25 cellular contexts compared by ENCODE assay signal in the genomic region with DNA sequence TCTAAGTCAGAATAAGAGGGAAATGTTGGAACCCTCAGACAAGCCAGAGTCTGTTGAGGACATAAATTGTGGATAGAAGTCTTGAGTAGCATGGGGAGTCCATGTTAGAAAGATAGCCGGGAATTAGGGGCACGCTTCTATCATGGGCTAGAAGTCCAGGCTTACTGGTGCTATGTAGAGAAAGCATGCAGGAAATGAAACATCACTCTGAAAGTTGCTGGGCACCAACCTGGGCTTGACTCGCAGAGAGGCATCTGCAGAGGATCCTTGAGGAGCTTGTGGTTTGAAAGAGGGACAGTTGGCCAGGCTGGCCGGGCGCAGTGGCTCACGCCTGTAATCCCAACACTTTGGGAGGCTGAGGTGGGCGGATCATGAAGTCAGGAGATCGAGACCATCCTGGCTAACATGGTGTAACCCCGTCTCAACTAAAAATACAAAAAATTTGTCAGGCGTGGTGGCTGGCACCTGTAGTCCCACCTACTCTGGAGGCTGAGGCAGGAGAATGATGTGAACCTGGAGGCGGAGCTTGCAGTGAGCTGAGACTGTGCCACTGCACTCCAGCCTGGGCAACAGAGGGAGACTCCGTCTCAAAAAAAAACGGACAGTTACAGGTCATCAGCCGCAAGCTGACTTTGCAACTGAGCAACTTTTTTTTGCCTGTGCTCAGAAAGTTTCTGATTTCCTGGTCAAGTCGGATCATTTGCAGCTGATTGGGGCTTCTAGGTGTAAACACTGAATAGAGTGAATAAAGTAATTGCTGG. TPM values are rescaled to one million over a fixed set of nuclear protein-coding genes. Genes with fewer than 3 reads are reported as not detected.
DNase-seq lines count a peak whose midpoint lies in the region; ATAC-seq and TF ChIP-seq lines count a peak whose summit lies in the region.
"Had no signal": no experiment of that assay in that cellular context is flagged by ENCODE, and none has a peak within 500 bp of the region (broad histone marks: within the 10 kb centered on the region; RNA-seq: fewer than 3 reads in every experiment).

No MANE protein-coding gene starts in this region.

- H2AFZ ChIP-seq in MM.1S (ENCODE audit: low read length), result no peak overlapping the region

- H3K27ac Mint-ChIP-seq in progenitor cell of endocrine pancreas, result peak overlapping the region; percentile 70
- no peak overlapping the region for H3K27ac Mint-ChIP-seq in CD8-positive, alpha-beta memory T cell
- H3K27ac Mint-ChIP-seq in natural killer cell, result no peak overlapping the region
- H3K27ac Mint-ChIP-seq: natural killer cell treated with Interleukin-12 subunit alpha and Interleukin-12 subunit beta and Interleukin-15 and Interleukin-18, amount 100 ng/mL, for 72 hours; T-helper 2 cell treated with Interferon-gamma antibody and Interleukin-4, amounts not matched to agents 5 μg/mL and 100 μg/mL, for 36 hours had no signal

- H3K4me1 Mint-ChIP-seq in progenitor cell of endocrine pancreas (ENCODE audit: low read depth) (peaks cover 19% of the 10 kb centered on the region), natural killer cell (peaks cover 20 to 48% of the 10 kb centered on the region in 2 donors)
- H3K4me1 Mint-ChIP-seq in CD8-positive, alpha-beta memory T cell, result peaks cover 0 to 18% (median 6%) of the 10 kb centered on the region in 3 donors

- POLR2A ChIA-PET in CD8-positive, alpha-beta memory T cell (lab: Charles Lee), result no interaction called here

- CTCF ChIA-PET in CD8-positive, alpha-beta memory T cell (lab: Charles Lee), result interaction anchor here (1.2 kb wide), 1 partner anchor 9 kb away, joined by 3 read pairs; no protein-coding TSS in a partner anchor

- no peaks in the 10 kb centered on the region for H3K9me2 ChIP-seq in MM.1S (replicated peaks; ENCODE audit: insufficient read depth, low read length)

- no peak overlapping the region for H3K4me3 ChIP-seq in MM.1S (ENCODE audit: low read length)
- H3K4me3 ChIP-seq in CD8-positive, alpha-beta memory T cell (ENCODE audit: low read length), result no peak overlapping the region
- H3K4me3 ChIP-seq: ascending aorta, cardiac muscle cell, skin epidermis had no signal

- intact Hi-C loops in left colon (cut with DNase I, micrococcal nuclease) (no loop called here), natural killer cell (cut with micrococcal nuclease) (loop anchor here (10.0 kb wide), 1 partner anchor 106 kb away; no protein-coding TSS in a partner anchor)

- no peak for TF ChIP-seq CTCF in MM.1S (IDR thresholded peaks at IDR 0.05; ENCODE audit: low read length)
- no peak for TF ChIP-seq CTCF in progenitor cell of endocrine pancreas (IDR thresholded peaks at IDR 0.05; ENCODE audit: unreplicated experiment)
- TF ChIP-seq CTCF in natural killer cell (IDR thresholded peaks at IDR 0.05), result no peak

- no peak overlapping the region for H3K27ac ChIP-seq in MM.1S (ENCODE audit: low read length)
- H3K27ac ChIP-seq in CD8-positive, alpha-beta memory T cell (ENCODE audit: low read depth, low read length), result no peak overlapping the region
- H3K27ac ChIP-seq: ascending aorta, cardiac muscle cell, epithelial cell of prostate, skin epidermis had no signal

- H3K4me3 Mint-ChIP-seq in progenitor cell of endocrine pancreas (ENCODE audit: low read depth), result no peak overlapping the region
- H3K4me3 Mint-ChIP-seq in CD8-positive, alpha-beta memory T cell, result no peak overlapping the region
- no peak overlapping the region for H3K4me3 Mint-ChIP-seq in natural killer cell
- H3K4me3 Mint-ChIP-seq: CD14-positive monocyte; natural killer cell treated with Interleukin-12 subunit alpha and Interleukin-12 subunit beta and Interleukin-15 and Interleukin-18, amount 100 ng/mL, for 72 hours; T-helper 2 cell treated with Interferon-gamma antibody and Interleukin-4, amounts not matched to agents 5 μg/mL and 100 μg/mL, for 36 hours had no signal

- no peaks in the 10 kb centered on the region for H3K9me3 ChIP-seq in MM.1S (replicated peaks; ENCODE audit: insufficient read depth, low read length)
- no peaks in the 10 kb centered on the region for H3K9me3 ChIP-seq in CD8-positive, alpha-beta memory T cell (ENCODE audit: low read length)

- H3K27me3 Mint-ChIP-seq in progenitor cell of endocrine pancreas (no peaks in the 10 kb centered on the region), natural killer cell (ENCODE audit: low read depth in 2 of 2) (no peaks in the 10 kb centered on the region)
- no peaks in the 10 kb centered on the region for H3K27me3 Mint-ChIP-seq in CD8-positive, alpha-beta memory T cell
- H3K27me3 Mint-ChIP-seq: natural killer cell treated with Interleukin-12 subunit alpha and Interleukin-12 subunit beta and Interleukin-15 and Interleukin-18, amount 100 ng/mL, for 72 hours had no signal

- peaks cover 3% of the 10 kb centered on the region for H3K9me3 Mint-ChIP-seq in progenitor cell of endocrine pancreas (ENCODE audit: low read depth)
- no peaks in the 10 kb centered on the region for H3K9me3 Mint-ChIP-seq in CD8-positive, alpha-beta memory T cell
- no peaks in the 10 kb centered on the region for H3K9me3 Mint-ChIP-seq in natural killer cell
- H3K9me3 Mint-ChIP-seq: natural killer cell treated with Interleukin-12 subunit alpha and Interleukin-12 subunit beta and Interleukin-15 and Interleukin-18, amount 100 ng/mL, for 72 hours had no signal

- peaks cover 1% of the 10 kb centered on the region for H3K36me3 Mint-ChIP-seq in progenitor cell of endocrine pancreas (ENCODE audit: insufficient read depth)
- H3K36me3 Mint-ChIP-seq in CD8-positive, alpha-beta memory T cell, result no peaks in the 10 kb centered on the region
- no peaks in the 10 kb centered on the region for H3K36me3 Mint-ChIP-seq in natural killer cell

- peaks cover 18% of the 10 kb centered on the region for H3K4me1 ChIP-seq in MM.1S (ENCODE audit: low read length)
- no peaks in the 10 kb centered on the region for H3K4me1 ChIP-seq in CD8-positive, alpha-beta memory T cell (ENCODE audit: insufficient read depth, low read length)
- H3K4me1 ChIP-seq: ascending aorta had no signal

- DNase-seq in DMS53 (lab: John Stamatoyannopoulos, UW) (peak; percentile 62), MM.1S (peak; percentile 38), left colon (no peak), progenitor cell of endocrine pancreas (ENCODE audit: low spot score, unreplicated experiment) (no peak), cortex of kidney (lab: John Stamatoyannopoulos, UW) (no peak), natural killer cell (no peak)
- DNase-seq in CD8-positive, alpha-beta memory T cell, result no peak
- DNase-seq: activated effector memory CD4-positive, alpha-beta T cell treated with Interleukin-2 at 50 U/mL for 16 hours; activated T-cell treated with anti-CD3 and anti-CD28 coated beads, Interleukin-2, amount 50 U/mL, for 1 hour; effector CD8-positive, alpha-beta T cell; EL; H7; NCI-H1436 treated with DMSO at 0.1 percent for 48 hours; NCI-H345; NCI-H69; retina; stimulated activated naive CD4-positive, alpha-beta T cell had no signal

- no peaks in the 10 kb centered on the region for H3K36me3 ChIP-seq in MM.1S (replicated peaks; ENCODE audit: insufficient read depth, low read length)
- H3K36me3 ChIP-seq in CD8-positive, alpha-beta memory T cell (ENCODE audit: insufficient read depth, low read length), result no peaks in the 10 kb centered on the region
- H3K36me3 ChIP-seq: ascending aorta, cardiac muscle cell had no signal

- peaks cover 9% of the 10 kb centered on the region for H3F3A ChIP-seq in MM.1S (ENCODE audit: insufficient read depth, low read length)

- no peaks in the 10 kb centered on the region for H4K20me1 ChIP-seq in MM.1S (ENCODE audit: insufficient read depth, low read length)

- no peaks in the 10 kb centered on the region for H3K27me3 ChIP-seq in MM.1S (replicated peaks; ENCODE audit: insufficient read depth, low read length)
- H3K27me3 ChIP-seq in CD8-positive, alpha-beta memory T cell (ENCODE audit: insufficient read depth, low read length, poor library complexity, severe bottlenecking), result no peaks in the 10 kb centered on the region
- H3K27me3 ChIP-seq: ascending aorta, cardiac muscle cell had no signal

- ATAC-seq in left colon (peak; percentile 49), HG03571 (IDR thresholded peaks at IDR 0.05; ENCODE audit: unreplicated experiment) (no peak), natural killer cell (no peak)
- ATAC-seq: natural killer cell treated with Interleukin-12 subunit alpha and Interleukin-12 subunit beta and Interleukin-15 and Interleukin-18, amount 100 ng/mL, for 72 hours had no signal

- H3K4me2 ChIP-seq in MM.1S (ENCODE audit: low read depth, low read length), result peak overlapping the region; percentile 3; the same call in 1 of the 2 replicates

- H3K9ac ChIP-seq in MM.1S (ENCODE audit: low read length), result no peak overlapping the region

- H3K79me2 ChIP-seq in MM.1S (ENCODE audit: low read length), result peaks cover 93% of the 10 kb centered on the region

RNA-seq across cellular contexts. Expression of a gene that starts 24.9 kb away (rescaled TPM):
- total RNA-seq in left colon (10 to 100 TPM; 64.4 to 67.2 TPM), progenitor cell of endocrine pancreas (32.5 and 34.0 TPM in 2 replicates), natural killer cell (10 to 100 TPM in 2 of 3 donors, 1 to 10 TPM in 1; 9.1 to 13.5 (median 11.8) TPM)
- total RNA-seq in CD8-positive, alpha-beta memory T cell, result 1 to 10 TPM; 7.7 to 7.8 TPM
- 3.6 TPM for polyA plus RNA-seq in CD8-positive, alpha-beta memory T cell

Comparison
In these comparisons a context has a peak if more than half of its experiments do, and no peak if none do; other contexts are left out.
1. DNase-seq: peak in DMS53 (single experiment) and MM.1S (single experiment); none in left colon (0 of 2), progenitor cell of endocrine pancreas (single experiment), cortex of kidney (single experiment), CD8-positive, alpha-beta memory T cell (0 of 5) and natural killer cell (single experiment).